ENCODE assay signal across 25 cellular contexts in genomic region chr2:111198701-111199100, GRCh38.
"Had no signal": no experiment of that assay in that cellular context is flagged by ENCODE, and none has a peak within 500 bp of the region (broad histone marks: within the 10 kb centered on the region; RNA-seq: fewer than 3 reads in every experiment).

No MANE protein-coding gene starts in this region.

- ATAC-seq: left lobe of liver; mucosa of descending colon; naive thymus-derived CD4-positive, alpha-beta T cell; sciatic nerve had no signal

- H3K4me3 ChIP-seq: colonic mucosa, esophagus squamous epithelium, mucosa of descending colon, neural progenitor cell, prostate gland, right atrium auricular region, smooth muscle cell, stomach, thyroid gland had no signal

- H3K4me3 Mint-ChIP-seq: dendritic cell treated with granulocyte-macrophage colony-stimulating factor and Interleukin-4, amounts not matched to agents 40 ng/mL and 50 ng/mL, for 4 days; mesothelial cell of epicardium; naive thymus-derived CD4-positive, alpha-beta T cell; nephron; neural progenitor cell had no signal

- H3K36me3 ChIP-seq: colonic mucosa, esophagus squamous epithelium, neural progenitor cell, prostate gland, right atrium auricular region, stomach, thyroid gland had no signal

- DNase-seq: colonic mucosa; effector CD8-positive, alpha-beta T cell; esophagus squamous epithelium; hypothalamus; kidney; mesenchymal stem cell; mucosa of descending colon; stimulated activated CD4-positive, alpha-beta T cell treated with anti-CD3 and anti-CD28 coated beads, Interleukin-12 subunit alpha, Interleukin-12 subunit beta, amount 100 ng/mL, for 4 hours; stimulated activated CD4-positive, alpha-beta T cell treated with anti-CD3 and anti-CD28 coated beads, Interleukin-1b, Interleukin-23, amount 100 ng/mL, for 48 hours; stimulated activated CD4-positive, alpha-beta T cell treated with anti-CD3 and anti-CD28 coated beads, Interleukin-4, amount 100 ng/mL, for 1 hour; stimulated activated CD8-positive, alpha-beta memory T cell treated with anti-CD3 and anti-CD28 coated beads, Interleukin-4, amount 100 ng/mL, for 48 hours; stimulated activated naive CD4-positive, alpha-beta T cell treated with Interleukin-2 at 50 U/mL for 16 hours; stomach; thyroid gland; trophoblast cell had no signal

- H3K27me3 ChIP-seq: colonic mucosa, esophagus squamous epithelium, neural progenitor cell, right atrium auricular region, stomach, thyroid gland had no signal

- H3K27ac ChIP-seq: colonic mucosa, esophagus squamous epithelium, neural progenitor cell, prostate gland, right atrium auricular region, stomach, thyroid gland had no signal

- H3K9me3 ChIP-seq: colonic mucosa, esophagus squamous epithelium, mucosa of descending colon, prostate gland, right atrium auricular region, stomach, thyroid gland had no signal

- H3K9me3 Mint-ChIP-seq: dendritic cell treated with granulocyte-macrophage colony-stimulating factor and Interleukin-4, amounts not matched to agents 40 ng/mL and 50 ng/mL, for 4 days; mesothelial cell of epicardium; naive thymus-derived CD4-positive, alpha-beta T cell; nephron; neural progenitor cell had no signal

- H3K36me3 Mint-ChIP-seq: mesothelial cell of epicardium, neural progenitor cell had no signal

- H3K27ac Mint-ChIP-seq: dendritic cell treated with granulocyte-macrophage colony-stimulating factor and Interleukin-4, amounts not matched to agents 40 ng/mL and 50 ng/mL, for 4 days; mesothelial cell of epicardium; naive thymus-derived CD4-positive, alpha-beta T cell; nephron; neural progenitor cell had no signal

- H3K4me1 ChIP-seq: colonic mucosa, esophagus squamous epithelium, prostate gland, right atrium auricular region, stomach had no signal
